8 cellular contexts compared by ENCODE assay signal in genomic region chr12:90174198-90174510, GRCh38.
DNase-seq lines count a peak whose midpoint lies in the region; ATAC-seq and TF ChIP-seq lines count a peak whose summit lies in the region.

No MANE protein-coding gene starts in this region.

- H3K9me2 ChIP-seq in OCI-LY7 (ENCODE audit: insufficient read depth, low read length): no peaks in the 10 kb centered on the region

- H2AFZ ChIP-seq in OCI-LY7 (ENCODE audit: low read length): no peak overlapping the region

- TF ChIP-seq POLR2A in heart left ventricle (IDR thresholded peaks at IDR 0.05): no peak

- POLR2A ChIA-PET in OCI-LY7 (lab: Charles Lee): interaction anchor here (1.2 kb wide), 1 partner anchor 9 kb away, joined by 3 read pairs; no protein-coding TSS in a partner anchor

- no peak overlapping the region for H3K4me3 ChIP-seq in OCI-LY7 (ENCODE audit: low read depth, low read length, poor library complexity, severe bottlenecking)
- no peak overlapping the region for H3K4me3 ChIP-seq in heart left ventricle

- ATAC-seq in GM21529 (IDR thresholded peaks at IDR 0.05; ENCODE audit: unreplicated experiment) (peak; percentile 73), left ventricle myocardium superior (no peak), HG03097 (IDR thresholded peaks at IDR 0.05; ENCODE audit: low FRiP score, unreplicated experiment) (no peak), heart left ventricle (no peak)

- no peaks in the 10 kb centered on the region for H3K79me2 ChIP-seq in OCI-LY7 (ENCODE audit: insufficient read depth, low read depth, low read length)

- intact Hi-C loops in left ventricle myocardium superior (cut with micrococcal nuclease): no loop called here
- intact Hi-C loops in OCI-LY7 (cut with micrococcal nuclease; ENCODE audit: unreplicated experiment): no loop called here
- intact Hi-C loops in heart left ventricle (cut with DNase I): no loop called here

- H3K27me3 ChIP-seq in heart left ventricle: no peaks in the 10 kb centered on the region

- BruUV-seq in OCI-LY7 (replicated peaks; lab: Mats Ljungman, UMichigan): no TSS peak

- no peak overlapping the region for H3K4me2 ChIP-seq in OCI-LY7 (ENCODE audit: low read length)

- TF ChIP-seq CTCF in OCI-LY7 (conservative IDR thresholded peaks at IDR 0.05; ENCODE audit: low read length): no peak
- no peak for TF ChIP-seq CTCF in heart left ventricle (IDR thresholded peaks at IDR 0.05)

- H3K9me3 ChIP-seq in OCI-LY7 (ENCODE audit: low read length) (no peaks in the 10 kb centered on the region), heart left ventricle (peaks cover 0 to 9% (median 0%) of the 10 kb centered on the region in 12 donors)

- no peaks in the 10 kb centered on the region for H4K20me1 ChIP-seq in OCI-LY7 (ENCODE audit: insufficient read depth, low read length)

- WGBS in heart left ventricle, 4 donors: 46 to 59% (median 48%) methylated on average over 1 of the region's 1 CpG

- H3K27ac ChIP-seq in OCI-LY7 (ENCODE audit: low read depth, low read length, poor library complexity, severe bottlenecking) (no peak overlapping the region), heart left ventricle (no peak overlapping the region)

- DNase-seq in ELR (ENCODE audit: low read depth) (peak; percentile 18), NCI-H69 (lab: John Stamatoyannopoulos, UW) (peak; percentile 97), inferior parietal cortex (ENCODE audit: extremely low spot score) (peak; percentile 34), left ventricle myocardium superior (no peak), OCI-LY7 (ENCODE audit: low spot score) (no peak), heart left ventricle (no peak)

- CTCF ChIA-PET in OCI-LY7 (lab: Charles Lee; ENCODE audit: unreplicated experiment): no interaction called here

- H3K36me3 ChIP-seq in OCI-LY7 (ENCODE audit: insufficient read depth, low read length): no peaks in the 10 kb centered on the region
- H3K36me3 ChIP-seq in heart left ventricle: no peaks in the 10 kb centered on the region

- H3K4me1 ChIP-seq in OCI-LY7 (ENCODE audit: insufficient read depth, low read length, poor library complexity, severe bottlenecking): no peaks in the 10 kb centered on the region
- no peaks in the 10 kb centered on the region for H3K4me1 ChIP-seq in heart left ventricle

Comparison
In these comparisons a context has a peak if more than half of its experiments do, and no peak if none do; other contexts are left out.
1. DNase-seq: peak in ELR (single experiment), NCI-H69 (single experiment) and inferior parietal cortex (single experiment); none in left ventricle myocardium superior (single experiment), OCI-LY7 (single experiment) and heart left ventricle (0 of 5).